ENCODE assay signal across 18 cellular contexts in the genomic region with DNA sequence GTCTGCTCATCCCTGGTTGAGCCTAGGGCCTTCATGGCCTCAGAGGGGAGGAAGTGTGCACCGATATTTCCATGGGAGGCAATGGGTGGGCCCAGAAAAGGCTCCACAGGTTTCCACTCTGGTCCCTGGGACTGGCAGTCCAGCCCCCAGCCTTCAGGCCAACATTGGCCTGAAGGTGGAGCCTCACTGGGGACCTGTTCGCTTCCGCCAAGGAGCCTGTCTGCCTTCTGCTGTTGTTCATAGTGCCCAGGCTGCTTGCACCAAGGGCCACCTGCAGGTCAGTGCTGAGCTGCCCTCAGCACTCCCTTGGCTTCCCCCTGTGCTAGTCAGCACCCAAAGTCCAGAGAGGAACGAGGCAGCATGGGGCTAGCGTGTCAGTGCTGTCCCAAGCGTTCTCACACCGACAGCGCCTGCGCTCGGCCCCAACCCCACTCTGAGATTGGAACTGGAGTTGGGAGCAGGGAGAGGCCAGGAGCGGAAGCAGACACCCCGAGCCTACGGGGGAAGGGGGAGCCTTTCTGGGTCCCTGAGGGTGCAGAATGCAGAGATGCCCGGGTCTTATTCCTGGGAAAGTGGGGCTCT.
A peak's percentile ranks its signal among the peaks of the same experiment; 100 is the strongest.
DNase-seq lines count a peak whose midpoint lies in the region; ATAC-seq, FAIRE-seq and TF ChIP-seq lines count a peak whose summit lies in the region.
"Had no signal": no experiment of that assay in that cellular context is flagged by ENCODE, and none has a peak within 500 bp of the region (broad histone marks: within the 10 kb centered on the region; RNA-seq: fewer than 3 reads in every experiment).

No MANE protein-coding gene starts in this region.

- POLR2A ChIA-PET in WTC11 (lab: Charles Lee) = no interaction called here

- TF ChIP-seq POLR2A in gastroesophageal sphincter (IDR thresholded peaks at IDR 0.05) = no peak

- H3K9me3 ChIP-seq in kidney (ENCODE audit: control insufficient read depth in 1 of 2, low read length in 2 of 2) (no peaks in the 10 kb centered on the region), aorta (ENCODE audit: control insufficient read depth, low read length) (no peaks in the 10 kb centered on the region), gastroesophageal sphincter (peaks cover 0 to 4% (median 0%) of the 10 kb centered on the region in 3 donors)
- H3K9me3 ChIP-seq: BE2C, HAP-1 had no signal

- no peak overlapping the region for H3K9ac ChIP-seq in kidney (ENCODE audit: low read length in 2 of 2)

- 96 to 97% methylated on average over 14 of the region's 14 CpGs for WGBS in aorta, 2 donors
- WGBS in gastroesophageal sphincter (ENCODE audit: low coverage in 1 of 2), 2 donors = 95% methylated on average over 8 of the region's 14 CpGs; no CpG with 5 or more reads in 1 of the 2 donors

- H3K4me3 Mint-ChIP-seq in WTC11 = no peak overlapping the region
- H3K4me3 Mint-ChIP-seq: CD4-positive, CD25-positive, alpha-beta regulatory T cell; CD8-positive, alpha-beta memory T cell had no signal

- CTCF ChIA-PET in WTC11 (lab: Charles Lee) = no interaction called here

- FAIRE-seq in kidney (lab: Jason Lieb, UNC) = no peak
- FAIRE-seq: GM12878 had no signal

- ATAC-seq in WTC11 (peak; percentile 57), sciatic nerve (peak; percentile 17), aorta (ENCODE audit: low FRiP score) (peak; percentile 13), gastroesophageal sphincter (no peak)
- no peak for ATAC-seq in activated naive CD4-positive, alpha-beta T cell treated with anti-CD3 and anti-CD28 coated beads, Interleukin-2, amount 50 U/mL, for 72 hours
- ATAC-seq: GM12878 had no signal

- DNase-seq in WTC11 (ENCODE audit: low spot score) = no peak
- DNase-seq in kidney = peak; percentile 54
- DNase-seq in sciatic nerve (ENCODE audit: low spot score) = no peak
- DNase-seq in aorta = no peak
- no peak for DNase-seq in NCI-H524 treated with DMSO at 0.1 percent for 48 hours (lab: John Stamatoyannopoulos, UW)
- no peak for DNase-seq in activated naive CD4-positive, alpha-beta T cell treated with anti-CD3 and anti-CD28 coated beads, Interleukin-2, amount 50 U/mL, for 72 hours (ENCODE audit: low spot score in 2 of 2)
- DNase-seq: BE2C; C1 segment of cervical spinal cord; CD4-positive, CD25-positive, alpha-beta regulatory T cell; CD8-positive, alpha-beta memory T cell; COR-L47; DMS 273 treated with DMSO at 0.1 percent for 48 hours; DMS53; DND-41; EL had no signal

- TF ChIP-seq CTCF in WTC11 (IDR thresholded peaks at IDR 0.05) (no peak), kidney (IDR thresholded peaks at IDR 0.05; ENCODE audit: borderline replicate concordance, extremely low read depth, insufficient read depth) (no peak), gastroesophageal sphincter (IDR thresholded peaks at IDR 0.05) (no peak)

- TF ChIP-seq EP300 in gastroesophageal sphincter (IDR thresholded peaks at IDR 0.05) = no peak

- H3K4me1 ChIP-seq in kidney (ENCODE audit: control insufficient read depth in 1 of 2, insufficient read depth in 1 of 2, low read depth in 1 of 2, low read length in 2 of 2) (no peaks in the 10 kb centered on the region), aorta (ENCODE audit: control insufficient read depth in 1 of 2, insufficient read depth in 2 of 2, low read length in 2 of 2) (no peaks in the 10 kb centered on the region), gastroesophageal sphincter (no peaks in the 10 kb centered on the region)
- H3K4me1 ChIP-seq: BE2C, HAP-1 had no signal

- H3K27me3 ChIP-seq in aorta (ENCODE audit: control insufficient read depth in 1 of 2, insufficient read depth in 2 of 2, low read length in 1 of 2) = no peaks in the 10 kb centered on the region
- H3K27me3 ChIP-seq in gastroesophageal sphincter = no peaks in the 10 kb centered on the region
- H3K27me3 ChIP-seq: BE2C had no signal

- no peaks in the 10 kb centered on the region for H3K36me3 ChIP-seq in kidney (ENCODE audit: control insufficient read depth in 1 of 2, insufficient read depth in 2 of 2, low read length in 2 of 2)
- H3K36me3 ChIP-seq in aorta (ENCODE audit: control insufficient read depth in 1 of 2, insufficient read depth in 2 of 2, low read length in 1 of 2) = no peaks in the 10 kb centered on the region
- no peaks in the 10 kb centered on the region for H3K36me3 ChIP-seq in gastroesophageal sphincter
- H3K36me3 ChIP-seq: HAP-1 had no signal

- H3K27ac Mint-ChIP-seq in WTC11 = no peak overlapping the region
- no peak overlapping the region for H3K27ac Mint-ChIP-seq in activated naive CD4-positive, alpha-beta T cell treated with anti-CD3 and anti-CD28 coated beads, Interleukin-2, amount 50 U/mL, for 72 hours
- H3K27ac Mint-ChIP-seq: CD4-positive, CD25-positive, alpha-beta regulatory T cell; CD8-positive, alpha-beta memory T cell had no signal

- H3K9me3 Mint-ChIP-seq in WTC11 = peaks cover 20% of the 10 kb centered on the region
- peaks cover 0 to 13% of the 10 kb centered on the region in 2 donors for H3K9me3 Mint-ChIP-seq in activated naive CD4-positive, alpha-beta T cell treated with anti-CD3 and anti-CD28 coated beads, Interleukin-2, amount 50 U/mL, for 72 hours

- H3K27ac ChIP-seq in kidney (ENCODE audit: low read depth in 2 of 2, low read length in 2 of 2) (no peak overlapping the region), aorta (ENCODE audit: low read depth in 1 of 2, low read length in 2 of 2) (no peak overlapping the region), gastroesophageal sphincter (no peak overlapping the region)

- intact Hi-C loops in kidney (cut with DNase I) = no loop called here
- intact Hi-C loops in sciatic nerve (cut with DNase I) = no loop called here
- intact Hi-C loops in aorta (cut with DNase I) = no loop called here

- no peak overlapping the region for H3K4me3 ChIP-seq in kidney (ENCODE audit: low read length in 2 of 2)
- no peak overlapping the region for H3K4me3 ChIP-seq in aorta (ENCODE audit: low read length in 2 of 2)
- H3K4me3 ChIP-seq in gastroesophageal sphincter = no peak overlapping the region
- H3K4me3 ChIP-seq: GM12878, HAP-1 had no signal

- peaks cover 13% of the 10 kb centered on the region for H3K4me1 Mint-ChIP-seq in WTC11
- H3K4me1 Mint-ChIP-seq: CD4-positive, CD25-positive, alpha-beta regulatory T cell; CD8-positive, alpha-beta memory T cell had no signal

- H3K27me3 Mint-ChIP-seq in WTC11 (ENCODE audit: low read depth) = no peaks in the 10 kb centered on the region
- H3K27me3 Mint-ChIP-seq: CD4-positive, CD25-positive, alpha-beta regulatory T cell; CD8-positive, alpha-beta memory T cell had no signal

- peaks cover 10% of the 10 kb centered on the region for H3K36me3 Mint-ChIP-seq in WTC11
- H3K36me3 Mint-ChIP-seq in activated naive CD4-positive, alpha-beta T cell treated with anti-CD3 and anti-CD28 coated beads, Interleukin-2, amount 50 U/mL, for 72 hours = no peaks in the 10 kb centered on the region
- H3K36me3 Mint-ChIP-seq: CD4-positive, CD25-positive, alpha-beta regulatory T cell; CD8-positive, alpha-beta memory T cell had no signal

TF ChIP-seq in WTC11, 78 proteins besides CTCF, POLR2A, EP300 and RAD21:
- TF ChIP-seq ATF1 (CRISPR knock-in tag; IDR thresholded peaks at IDR 0.05) (no peak), FOXP1 (CRISPR knock-in tag; IDR thresholded peaks at IDR 0.05; ENCODE audit: borderline replicate concordance) (no peak), ZNF317 (CRISPR knock-in tag; IDR thresholded peaks at IDR 0.05; ENCODE audit: borderline replicate concordance, low read depth) (no peak)

Comparison
In these comparisons a context has a peak if more than half of its experiments do, and no peak if none do; other contexts are left out.
1. ATAC-seq: peak in WTC11 (single experiment), sciatic nerve (single experiment) and aorta (single experiment); none in gastroesophageal sphincter (single experiment) and activated naive CD4-positive, alpha-beta T cell treated with anti-CD3 and anti-CD28 coated beads, Interleukin-2, amount 50 U/mL, for 72 hours (0 of 2).